ENCODE assay signal across 14 cellular contexts in genomic region chr17:28130455-28130854, GRCh38.
"Had no signal": no experiment of that assay in that cellular context is flagged by ENCODE, and none has a peak within 500 bp of the region (broad histone marks: within the 10 kb centered on the region; RNA-seq: fewer than 3 reads in every experiment).

No MANE protein-coding gene starts in this region.

- DNase-seq: effector CD4-positive, alpha-beta T cell; heart left ventricle; hippocampal formation; left colon; left ventricle myocardium superior; mesenchymal stem cell; naive B cell; nephron progenitor cell; sigmoid colon; stimulated activated CD4-positive, alpha-beta T cell treated with anti-CD3 and anti-CD28 coated beads, Interleukin-2, amount 100 ng/mL, for 24 hours; stimulated activated CD4-positive, alpha-beta T cell treated with anti-CD3 and anti-CD28 coated beads, Interleukin-4, amount 100 ng/mL, for 4 hours; stimulated activated naive CD4-positive, alpha-beta T cell treated with Interleukin-2 at 50 U/mL for 16 hours; trophoblast cell had no signal

- ATAC-seq: esophagus mucosa, heart left ventricle, left colon, left ventricle myocardium superior had no signal

- H3K4me3 Mint-ChIP-seq: naive B cell, nephron progenitor cell had no signal

- H3K27me3 Mint-ChIP-seq: naive B cell had no signal

- H3K4me1 Mint-ChIP-seq: naive B cell, nephron progenitor cell had no signal

- H3K27ac Mint-ChIP-seq: naive B cell, nephron progenitor cell had no signal

- H3K9me3 Mint-ChIP-seq: naive B cell, nephron progenitor cell had no signal
